11 cellular contexts compared by ENCODE assay signal in the genomic region with DNA sequence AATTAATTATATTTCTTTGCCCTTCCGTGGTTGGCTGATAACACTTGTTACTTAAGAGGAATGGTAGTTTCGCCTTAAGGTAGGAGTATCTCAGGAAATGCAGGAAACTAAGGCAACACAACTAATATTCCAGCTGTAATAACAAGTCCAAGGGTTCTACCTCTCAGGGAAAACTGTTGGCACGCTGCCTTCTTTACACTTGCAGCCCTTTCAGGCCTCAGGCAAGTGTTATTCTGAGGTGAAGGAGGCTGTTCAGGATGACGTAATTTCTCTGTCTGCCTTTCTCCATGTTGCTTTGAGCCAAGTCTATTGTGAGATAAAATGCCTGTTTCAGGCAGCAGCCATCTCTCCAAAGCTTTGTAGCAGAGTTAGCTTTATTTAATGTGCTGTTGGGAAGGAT. TPM values are rescaled to one million over a fixed set of nuclear protein-coding genes. Genes with fewer than 3 reads are reported as not detected.
DNase-seq lines count a peak whose midpoint lies in the region; ATAC-seq, FAIRE-seq and TF ChIP-seq lines count a peak whose summit lies in the region.
"Had no signal": no experiment of that assay in that cellular context is flagged by ENCODE, and none has a peak within 500 bp of the region (broad histone marks: within the 10 kb centered on the region; RNA-seq: fewer than 3 reads in every experiment).

No MANE protein-coding gene starts in this region.

- H3K27me3 ChIP-seq in astrocyte (ENCODE audit: insufficient read depth, low read length): no peaks in the 10 kb centered on the region

- peaks cover 31% of the 10 kb centered on the region for H3K36me3 Mint-ChIP-seq in astrocyte (ENCODE audit: low read depth, unreplicated experiment)
- H3K36me3 Mint-ChIP-seq in type B pancreatic cell: peaks cover 23% of the 10 kb centered on the region
- H3K36me3 Mint-ChIP-seq in activated naive CD4-positive, alpha-beta T cell treated with anti-CD3 and anti-CD28 coated beads, Interleukin-2, amount 10 ng/mL, durations not matched to agents 7 days and 5 days: no peaks in the 10 kb centered on the region
- no peaks in the 10 kb centered on the region for H3K36me3 Mint-ChIP-seq in activated naive CD4-positive, alpha-beta T cell treated with anti-CD3 and anti-CD28 coated beads for 36 hours (ENCODE audit: low read depth)

- no peaks in the 10 kb centered on the region for H3K9me3 ChIP-seq in astrocyte (ENCODE audit: insufficient read depth, low read depth, low read length)

- TF ChIP-seq CTCF in astrocyte (IDR thresholded peaks at IDR 0.05; ENCODE audit: insufficient read depth, low read depth, low read length): no peak
- no peak for TF ChIP-seq CTCF in type B pancreatic cell (conservative IDR thresholded peaks at IDR 0.05)

- FAIRE-seq in astrocyte (lab: Jason Lieb, UNC) (no peak), GM12891 (lab: Jason Lieb, UNC) (no peak)
- FAIRE-seq: small intestine had no signal

- H3K27ac ChIP-seq in astrocyte (ENCODE audit: low read depth, low read length): peak overlapping the region; percentile 59

- peak overlapping the region; percentile 30 for H3K9ac ChIP-seq in astrocyte (ENCODE audit: low read length)

- H3K4me2 ChIP-seq in astrocyte (ENCODE audit: low read length): peak overlapping the region; percentile 5

- no peaks in the 10 kb centered on the region for H3K27me3 Mint-ChIP-seq in astrocyte (ENCODE audit: low read depth, unreplicated experiment)
- H3K27me3 Mint-ChIP-seq in type B pancreatic cell: no peaks in the 10 kb centered on the region
- H3K27me3 Mint-ChIP-seq in activated naive CD4-positive, alpha-beta T cell treated with anti-CD3 and anti-CD28 coated beads, Interleukin-2, amount 10 ng/mL, durations not matched to agents 7 days and 5 days: peaks cover 7% of the 10 kb centered on the region
- peaks cover 17% of the 10 kb centered on the region for H3K27me3 Mint-ChIP-seq in activated naive CD4-positive, alpha-beta T cell treated with anti-CD3 and anti-CD28 coated beads for 36 hours (ENCODE audit: low read depth)

- H4K20me1 ChIP-seq in astrocyte (ENCODE audit: insufficient read depth, low read length): peaks cover 16% of the 10 kb centered on the region

- ATAC-seq in left ventricle myocardium superior: peak; percentile 93

- peaks cover 15% of the 10 kb centered on the region for H3K4me1 ChIP-seq in astrocyte (ENCODE audit: insufficient read depth, low read length)

- intact Hi-C loops in left ventricle myocardium superior (cut with micrococcal nuclease): no loop called here
- intact Hi-C loops in activated naive CD4-positive, alpha-beta T cell treated with anti-CD3 and anti-CD28 coated beads for 36 hours (cut with micrococcal nuclease): no loop called here

- H3K9me3 Mint-ChIP-seq in astrocyte (ENCODE audit: unreplicated experiment) (peaks cover 5% of the 10 kb centered on the region), type B pancreatic cell (peaks cover 7% of the 10 kb centered on the region)
- no peaks in the 10 kb centered on the region for H3K9me3 Mint-ChIP-seq in activated naive CD4-positive, alpha-beta T cell treated with anti-CD3 and anti-CD28 coated beads, Interleukin-2, amount 10 ng/mL, durations not matched to agents 7 days and 5 days
- H3K9me3 Mint-ChIP-seq in activated naive CD4-positive, alpha-beta T cell treated with anti-CD3 and anti-CD28 coated beads for 36 hours: peaks cover 6% of the 10 kb centered on the region
- H3K9me3 Mint-ChIP-seq: activated T-helper 2 cell treated with anti-CD3 and anti-CD28 coated beads, Interferon-gamma antibody, Interleukin-2, Interleukin-4, amounts not matched to agents 10 μg/mL and 5 μg/mL and 100 μg/mL, durations not matched to agents 14 hours and 24 hours and 36 hours; T-helper 1 cell treated with Interleukin-12 subunit alpha and Interleukin-12 subunit beta and Interleukin-4 antibody, amounts not matched to agents 30 μg/mL and 1 μg/mL, for 36 hours had no signal

- no peak for TF ChIP-seq POLR2A in GM12891 (IDR thresholded peaks at IDR 0.05; ENCODE audit: low read depth, low read length)

- H3K36me3 ChIP-seq in astrocyte (ENCODE audit: insufficient read depth, low read length): peaks cover 36% of the 10 kb centered on the region

- H2AFZ ChIP-seq in astrocyte (ENCODE audit: low read depth, low read length): no peak overlapping the region

- H3K4me3 ChIP-seq in astrocyte (ENCODE audit: insufficient read depth, low read depth, low read length): no peak overlapping the region

- H3K4me3 Mint-ChIP-seq in astrocyte (ENCODE audit: unreplicated experiment): no peak overlapping the region
- no peak overlapping the region for H3K4me3 Mint-ChIP-seq in type B pancreatic cell
- no peak overlapping the region for H3K4me3 Mint-ChIP-seq in activated naive CD4-positive, alpha-beta T cell treated with anti-CD3 and anti-CD28 coated beads, Interleukin-2, amount 10 ng/mL, durations not matched to agents 7 days and 5 days
- no peak overlapping the region for H3K4me3 Mint-ChIP-seq in activated naive CD4-positive, alpha-beta T cell treated with anti-CD3 and anti-CD28 coated beads for 36 hours
- H3K4me3 Mint-ChIP-seq: T-helper 1 cell treated with Interleukin-12 subunit alpha and Interleukin-12 subunit beta and Interleukin-4 antibody, amounts not matched to agents 30 μg/mL and 1 μg/mL, for 36 hours had no signal

- peaks cover 40% of the 10 kb centered on the region for H3K79me2 ChIP-seq in astrocyte (ENCODE audit: insufficient read depth, low read length)

- H3K4me1 Mint-ChIP-seq in astrocyte (ENCODE audit: low read depth, unreplicated experiment) (peaks cover 27% of the 10 kb centered on the region), type B pancreatic cell (ENCODE audit: unreplicated experiment) (peaks cover 9% of the 10 kb centered on the region)
- H3K4me1 Mint-ChIP-seq in activated naive CD4-positive, alpha-beta T cell treated with anti-CD3 and anti-CD28 coated beads, Interleukin-2, amount 10 ng/mL, durations not matched to agents 7 days and 5 days: no peaks in the 10 kb centered on the region
- no peaks in the 10 kb centered on the region for H3K4me1 Mint-ChIP-seq in activated naive CD4-positive, alpha-beta T cell treated with anti-CD3 and anti-CD28 coated beads for 36 hours (ENCODE audit: low read depth)

- H3K27ac Mint-ChIP-seq in astrocyte (ENCODE audit: unreplicated experiment) (peak overlapping the region; percentile 86), type B pancreatic cell (peak overlapping the region; percentile 6)
- no peak overlapping the region for H3K27ac Mint-ChIP-seq in activated naive CD4-positive, alpha-beta T cell treated with anti-CD3 and anti-CD28 coated beads, Interleukin-2, amount 10 ng/mL, durations not matched to agents 7 days and 5 days
- no peak overlapping the region for H3K27ac Mint-ChIP-seq in activated naive CD4-positive, alpha-beta T cell treated with anti-CD3 and anti-CD28 coated beads for 36 hours
- H3K27ac Mint-ChIP-seq: activated T-helper 2 cell treated with anti-CD3 and anti-CD28 coated beads, Interferon-gamma antibody, Interleukin-2, Interleukin-4, amounts not matched to agents 10 μg/mL and 5 μg/mL and 100 μg/mL, durations not matched to agents 14 hours and 24 hours and 36 hours; T-helper 1 cell treated with Interleukin-12 subunit alpha and Interleukin-12 subunit beta and Interleukin-4 antibody, amounts not matched to agents 30 μg/mL and 1 μg/mL, for 36 hours had no signal

- DNase-seq in NCI-H1092 (lab: John Stamatoyannopoulos, UW) (peak; percentile 25), astrocyte (ENCODE audit: low read depth) (peak; percentile 92), left ventricle myocardium superior (peak; percentile 27), type B pancreatic cell (ENCODE audit: extremely low spot score, unreplicated experiment) (no peak), GM12891 (ENCODE audit: insufficient read length, low spot score) (no peak)
- no peak for DNase-seq in activated naive CD4-positive, alpha-beta T cell treated with anti-CD3 and anti-CD28 coated beads, Interleukin-2, amount 10 ng/mL, durations not matched to agents 7 days and 5 days
- no peak for DNase-seq in activated naive CD4-positive, alpha-beta T cell treated with anti-CD3 and anti-CD28 coated beads for 36 hours
- DNase-seq: hippocampal formation, small intestine had no signal

- CTCF ChIA-PET in activated naive CD4-positive, alpha-beta T cell treated with anti-CD3 and anti-CD28 coated beads, Interleukin-2, amount 10 ng/mL, durations not matched to agents 7 days and 5 days (lab: Charles Lee): no interaction called here
- CTCF ChIA-PET in activated naive CD4-positive, alpha-beta T cell treated with anti-CD3 and anti-CD28 coated beads for 36 hours (lab: Charles Lee): no interaction called here

TF ChIP-seq in GM12891, 5 proteins besides CTCF, POLR2A, EP300 and RAD21:
- TF ChIP-seq TAF1 (IDR thresholded peaks at IDR 0.05; ENCODE audit: low read depth, low read length): no peak
- TF ChIP-seq POU2F2 (IDR thresholded peaks at IDR 0.05; ENCODE audit: low read depth, low read length): no peak
- TF ChIP-seq POLR2AphosphoS5 (IDR thresholded peaks at IDR 0.05; ENCODE audit: low read depth, low read length): no peak
- no peak for TF ChIP-seq SPI1 (IDR thresholded peaks at IDR 0.05; ENCODE audit: low read depth, low read length)
- no peak for TF ChIP-seq PAX5 (IDR thresholded peaks at IDR 0.05; ENCODE audit: insufficient read depth, low read length, severe bottlenecking)

RNA-seq across cellular contexts. Expression of gene VCAN, which starts 38.0 kb away (rescaled TPM):
- total RNA-seq in astrocyte (431 and 542 TPM in 2 replicates), left ventricle myocardium superior (16.9 TPM), type B pancreatic cell (ENCODE audit: low replicate concordance) (106 and 341 TPM in 2 replicates)
- total RNA-seq in activated naive CD4-positive, alpha-beta T cell treated with anti-CD3 and anti-CD28 coated beads for 36 hours: not detected
- 1.4 TPM for polyA plus RNA-seq in GM12891 (2012; ENCODE audit: low read depth, missing spikeins)
- total RNA-seq: activated T-helper 2 cell treated with anti-CD3 and anti-CD28 coated beads, Interferon-gamma antibody, Interleukin-2, Interleukin-4, amounts not matched to agents 10 μg/mL and 5 μg/mL and 100 μg/mL, durations not matched to agents 14 hours and 24 hours and 36 hours had no signal

Comparison
In these comparisons a context has a peak if more than half of its experiments do, and no peak if none do; other contexts are left out.
1. DNase-seq: peak in NCI-H1092 (single experiment), astrocyte (single experiment) and left ventricle myocardium superior (single experiment); none in type B pancreatic cell (single experiment), activated naive CD4-positive, alpha-beta T cell treated with anti-CD3 and anti-CD28 coated beads, Interleukin-2, amount 10 ng/mL, durations not matched to agents 7 days and 5 days (single experiment), activated naive CD4-positive, alpha-beta T cell treated with anti-CD3 and anti-CD28 coated beads for 36 hours (single experiment) and GM12891 (single experiment).
2. H3K27ac Mint-ChIP-seq: peak in astrocyte (single experiment) and type B pancreatic cell (single experiment); none in activated naive CD4-positive, alpha-beta T cell treated with anti-CD3 and anti-CD28 coated beads, Interleukin-2, amount 10 ng/mL, durations not matched to agents 7 days and 5 days (single experiment) and activated naive CD4-positive, alpha-beta T cell treated with anti-CD3 and anti-CD28 coated beads for 36 hours (single experiment).